8 cellular contexts compared by ENCODE assay signal in the genomic region with DNA sequence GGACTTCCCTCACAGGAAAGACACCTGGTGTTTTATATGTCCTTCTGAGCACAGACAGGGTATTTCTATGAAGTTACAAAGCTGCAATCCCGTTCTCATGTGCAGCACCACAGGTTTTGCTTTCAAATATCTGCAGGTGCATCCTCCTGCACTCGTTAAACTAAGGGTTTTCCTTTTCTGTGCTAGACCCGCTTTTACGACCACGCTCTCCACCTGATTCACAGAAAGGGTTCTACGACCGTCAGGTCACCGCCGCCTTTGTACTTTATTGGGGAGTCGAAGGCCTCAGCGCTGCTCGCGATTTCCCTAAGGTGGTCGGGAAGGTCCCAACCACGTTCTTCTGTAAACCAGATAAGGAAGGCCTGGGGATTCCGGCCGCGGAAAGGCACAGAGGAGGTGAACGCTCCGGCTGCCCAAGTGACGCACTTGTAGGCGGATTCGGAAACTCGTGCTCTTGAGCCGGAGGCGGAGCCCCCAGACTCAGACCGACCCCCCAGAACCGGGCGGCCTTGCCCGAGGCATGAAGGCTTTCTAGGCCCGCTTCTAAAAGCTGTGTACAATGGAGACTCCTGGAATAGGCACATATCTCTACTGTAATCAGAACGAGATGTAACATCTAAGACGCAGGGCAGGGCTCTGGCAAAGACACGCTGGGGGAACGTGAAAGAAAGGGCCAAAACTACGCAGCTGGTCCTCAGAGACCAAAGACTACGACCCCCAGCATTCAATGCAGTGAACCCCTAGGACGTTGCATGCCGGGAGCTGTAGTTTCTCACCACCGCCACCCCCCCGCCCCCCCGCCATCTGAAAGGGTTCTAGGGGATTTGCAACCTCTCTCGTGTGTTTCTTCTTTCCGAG. TPM values are rescaled to one million over a fixed set of nuclear protein-coding genes. Genes with fewer than 3 reads are reported as not detected.
DNase-seq lines count a peak whose midpoint lies in the region; ATAC-seq, FAIRE-seq and TF ChIP-seq lines count a peak whose summit lies in the region.

No MANE protein-coding gene starts in this region.

- H3K27ac Mint-ChIP-seq in activated CD4-positive, alpha-beta T cell treated with anti-CD3 and anti-CD28 coated beads for 36 hours = peak overlapping the region; percentile 100
- H3K27ac Mint-ChIP-seq in chondrocyte (ENCODE audit: unreplicated experiment) = peak overlapping the region; percentile 95

- H3K4me3 ChIP-seq in A673 (ENCODE audit: low read depth, low read length, poor library complexity, severe bottlenecking) (peak overlapping the region; percentile 83), kidney (ENCODE audit: low read length in 2 of 2) (peak overlapping the region; percentile 86)

- peaks cover 56% of the 10 kb centered on the region for H3K4me1 Mint-ChIP-seq in activated CD4-positive, alpha-beta T cell treated with anti-CD3 and anti-CD28 coated beads for 36 hours
- peaks cover 42% of the 10 kb centered on the region for H3K4me1 Mint-ChIP-seq in chondrocyte (ENCODE audit: low read depth)

- no peaks in the 10 kb centered on the region for H3K27me3 Mint-ChIP-seq in activated CD4-positive, alpha-beta T cell treated with anti-CD3 and anti-CD28 coated beads for 36 hours
- no peaks in the 10 kb centered on the region for H3K27me3 Mint-ChIP-seq in chondrocyte (ENCODE audit: low read depth)

- peak overlapping the region; percentile 96 for H3K27ac ChIP-seq in A673 (ENCODE audit: low read depth, low read length, poor library complexity, severe bottlenecking)
- H3K27ac ChIP-seq in kidney (ENCODE audit: low read depth in 2 of 2, low read length in 2 of 2) = peak overlapping the region; percentile 92 to 99

- intact Hi-C loops in A673 (cut with micrococcal nuclease; ENCODE audit: unreplicated experiment) (no loop called here), kidney (cut with DNase I) (no loop called here)
- intact Hi-C loops in activated CD4-positive, alpha-beta T cell treated with anti-CD3 and anti-CD28 coated beads for 36 hours (cut with DNase I, micrococcal nuclease) = loop anchor here (2.0 to 10.0 kb wide), 5 partner anchors 88 to 1180 kb away; a partner anchor contains a TSS

- CTCF ChIA-PET in A673 (lab: Charles Lee) = no interaction called here
- CTCF ChIA-PET in activated CD4-positive, alpha-beta T cell treated with anti-CD3 and anti-CD28 coated beads for 36 hours (lab: Charles Lee) = interaction anchor here (0.8 to 2.0 kb wide), 10 partner anchors 11 to 787 kb away, joined by 3 to 5 read pairs (median 4); a partner anchor contains a TSS

- peak overlapping the region; percentile 77 for H3K4me3 Mint-ChIP-seq in activated CD4-positive, alpha-beta T cell treated with anti-CD3 and anti-CD28 coated beads for 36 hours
- peak overlapping the region; percentile 79 for H3K4me3 Mint-ChIP-seq in chondrocyte (ENCODE audit: unreplicated experiment)

- peak; percentile 52 for TF ChIP-seq POLR2A in GM18951 (IDR thresholded peaks at IDR 0.05; ENCODE audit: extremely low read depth, insufficient read depth, insufficient read length)

- in situ Hi-C loops in GM18951 (cut with MboI; ENCODE audit: low sequenced_read_pairs, unreplicated experiment) = no loop called here

- POLR2A ChIA-PET in A673 (lab: Charles Lee; ENCODE audit: low non-redundant PET) = interaction anchor here (0.5 to 1.0 kb wide), 6 partner anchors 20 to 208 kb away, joined by 3 to 6 read pairs (median 4); a partner anchor contains a TSS
- POLR2A ChIA-PET in activated CD4-positive, alpha-beta T cell treated with anti-CD3 and anti-CD28 coated beads for 36 hours (lab: Charles Lee) = interaction anchor here (0.6 to 3.7 kb wide), 13 partner anchors 9 to 358 kb away, joined by 3 to 50 read pairs (median 6); a partner anchor contains a TSS

- TSS peak; percentile 84 for BruUV-seq in A673 (replicated peaks; lab: Mats Ljungman, UMichigan)

- no peaks in the 10 kb centered on the region for H3K9me3 ChIP-seq in A673 (ENCODE audit: low read depth, low read length, poor library complexity, severe bottlenecking)
- H3K9me3 ChIP-seq in kidney (ENCODE audit: control insufficient read depth in 1 of 2, low read length in 2 of 2) = no peaks in the 10 kb centered on the region

- DNase-seq in A673 (ENCODE audit: low spot score) = peak; percentile 95
- DNase-seq in NCI-H524 (lab: John Stamatoyannopoulos, UW) = peak; percentile 90 to 92
- peak; percentile 88 for DNase-seq in activated CD4-positive, alpha-beta T cell treated with anti-CD3 and anti-CD28 coated beads for 36 hours
- DNase-seq in chondrocyte (ENCODE audit: low spot score) = no peak
- peak; percentile 96 for DNase-seq in kidney
- peak; percentile 63 to 75 (median 70) for DNase-seq in stimulated activated CD4-positive, alpha-beta T cell treated with anti-CD3 and anti-CD28 coated beads, Interleukin-12 subunit alpha, Interleukin-12 subunit beta, amount 100 ng/mL, for 48 hours (ENCODE audit: low read depth in 2 of 3, low spot score in 1 of 3)

- TF ChIP-seq CTCF in A673 (conservative IDR thresholded peaks at IDR 0.05; ENCODE audit: low read depth, low read length) (no peak), chondrocyte (IDR thresholded peaks at IDR 0.05) (no peak), kidney (IDR thresholded peaks at IDR 0.05; ENCODE audit: borderline replicate concordance, extremely low read depth, insufficient read depth) (no peak)

- H3K36me3 Mint-ChIP-seq in activated CD4-positive, alpha-beta T cell treated with anti-CD3 and anti-CD28 coated beads for 36 hours (ENCODE audit: low read depth) = peaks cover 44% of the 10 kb centered on the region
- H3K36me3 Mint-ChIP-seq in chondrocyte (ENCODE audit: low read depth) = peaks cover 3% of the 10 kb centered on the region

- no peak for FAIRE-seq in kidney (lab: Jason Lieb, UNC)

- ATAC-seq in HG03378 (IDR thresholded peaks at IDR 0.05; ENCODE audit: unreplicated experiment) = peak; percentile 23
- ATAC-seq in activated CD4-positive, alpha-beta T cell treated with anti-CD3 and anti-CD28 coated beads for 36 hours = peak; percentile 45

- H3K9ac ChIP-seq in kidney (ENCODE audit: low read length in 2 of 2) = peak overlapping the region; percentile 63 to 86

- H3K4me1 ChIP-seq in A673 (ENCODE audit: insufficient read depth, low read length, poor library complexity, severe bottlenecking) (peaks cover 33% of the 10 kb centered on the region), kidney (ENCODE audit: control insufficient read depth in 1 of 2, insufficient read depth in 1 of 2, low read depth in 1 of 2, low read length in 2 of 2) (peaks cover 18 to 21% of the 10 kb centered on the region in 2 donors)

- H3K36me3 ChIP-seq in A673 (ENCODE audit: insufficient read depth, low read length, poor library complexity, severe bottlenecking) = peaks cover 27% of the 10 kb centered on the region
- H3K36me3 ChIP-seq in kidney (ENCODE audit: control insufficient read depth in 1 of 2, insufficient read depth in 2 of 2, low read length in 2 of 2) = peaks cover 13 to 20% of the 10 kb centered on the region in 2 donors

- no peaks in the 10 kb centered on the region for H3K27me3 ChIP-seq in A673 (replicated peaks; ENCODE audit: insufficient read depth, low read depth, low read length, poor library complexity)

- no peaks in the 10 kb centered on the region for H3K9me3 Mint-ChIP-seq in activated CD4-positive, alpha-beta T cell treated with anti-CD3 and anti-CD28 coated beads for 36 hours (ENCODE audit: low read depth)
- H3K9me3 Mint-ChIP-seq in chondrocyte (ENCODE audit: low read depth) = no peaks in the 10 kb centered on the region

RNA-seq across cellular contexts. Expression of a gene that starts 0.9 kb away (rescaled TPM):
- total RNA-seq in A673 (2021) = 955 and 970 TPM in 2 replicates
- 100 to 1,000 TPM; 384 to 394 TPM for total RNA-seq in activated CD4-positive, alpha-beta T cell treated with anti-CD3 and anti-CD28 coated beads for 36 hours
- total RNA-seq in chondrocyte = 754 to 1,782 TPM (median 760 TPM) in 3 replicates
- 806 TPM for total RNA-seq in kidney
- polyA plus RNA-seq in kidney (ENCODE audit: insufficient read depth, low read depth, low replicate concordance) = 521 TPM

RNA-seq across cellular contexts. Expression of a gene that starts 36.4 kb away (rescaled TPM):
- 54.1 and 59.4 TPM in 2 replicates for total RNA-seq in A673 (2021)
- 10 to 100 TPM; 35.4 to 37.2 TPM for total RNA-seq in activated CD4-positive, alpha-beta T cell treated with anti-CD3 and anti-CD28 coated beads for 36 hours
- 39.3 to 49.5 TPM (median 44.0 TPM) in 3 replicates for total RNA-seq in chondrocyte
- total RNA-seq in kidney = 17.2 TPM
- 9.2 TPM for polyA plus RNA-seq in kidney (ENCODE audit: insufficient read depth, low read depth, low replicate concordance)

Comparison
In these comparisons a context has a peak if more than half of its experiments do, and no peak if none do; other contexts are left out.
1. intact Hi-C loops: an anchor here in activated CD4-positive, alpha-beta T cell treated with anti-CD3 and anti-CD28 coated beads for 36 hours (2.0 to 10.0 kb wide); none called in A673 and kidney.